ENCODE assay signal across 1 cellular context in the genomic region with DNA sequence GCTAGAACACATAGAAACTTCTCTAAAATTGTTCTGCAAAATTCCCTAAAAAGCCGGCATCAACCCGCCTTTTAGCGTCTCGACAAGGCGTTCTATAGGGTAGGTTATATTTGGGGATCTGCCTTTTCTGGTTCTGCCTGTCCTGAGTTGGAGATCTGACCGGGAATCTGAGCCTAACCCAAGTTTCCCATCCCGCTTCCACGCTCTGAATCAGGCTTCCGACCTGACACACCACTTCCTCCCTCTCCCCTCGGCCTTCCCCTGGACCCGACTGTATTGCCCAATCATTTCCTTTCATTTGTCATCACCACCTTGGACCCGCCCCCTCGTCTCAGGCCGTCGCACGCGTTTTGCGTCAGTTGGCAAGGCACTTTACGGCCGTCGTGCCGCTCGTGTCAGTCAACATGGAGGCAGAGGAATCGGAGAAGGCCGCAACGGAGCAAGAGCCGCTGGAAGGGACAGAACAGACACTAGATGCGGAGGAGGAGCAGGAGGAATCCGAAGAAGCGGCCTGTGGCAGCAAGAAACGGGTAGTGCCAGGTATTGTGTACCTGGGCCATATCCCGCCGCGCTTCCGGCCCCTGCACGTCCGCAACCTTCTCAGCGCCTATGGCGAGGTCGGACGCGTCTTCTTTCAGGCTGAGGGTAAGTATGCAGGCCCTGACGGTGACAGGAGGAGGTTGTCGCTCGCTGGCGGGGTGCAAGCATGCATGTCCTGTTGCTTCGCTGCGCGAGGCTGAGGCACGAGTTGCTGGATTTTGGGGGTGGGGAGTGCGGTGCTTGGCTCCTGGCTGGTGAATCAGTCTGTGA.
TF ChIP-seq lines count a peak whose summit lies in the region.

A gene (plus strand): TSS at position 375 of the 810 bp plus-strand sequence. CDS start 30 bp downstream, at position 405.

TF ChIP-seq in HepG2, 621 proteins besides CTCF, POLR2A, EP300 and RAD21 (continued from another document and continues in another):
- TF ChIP-seq, protein P1, sequence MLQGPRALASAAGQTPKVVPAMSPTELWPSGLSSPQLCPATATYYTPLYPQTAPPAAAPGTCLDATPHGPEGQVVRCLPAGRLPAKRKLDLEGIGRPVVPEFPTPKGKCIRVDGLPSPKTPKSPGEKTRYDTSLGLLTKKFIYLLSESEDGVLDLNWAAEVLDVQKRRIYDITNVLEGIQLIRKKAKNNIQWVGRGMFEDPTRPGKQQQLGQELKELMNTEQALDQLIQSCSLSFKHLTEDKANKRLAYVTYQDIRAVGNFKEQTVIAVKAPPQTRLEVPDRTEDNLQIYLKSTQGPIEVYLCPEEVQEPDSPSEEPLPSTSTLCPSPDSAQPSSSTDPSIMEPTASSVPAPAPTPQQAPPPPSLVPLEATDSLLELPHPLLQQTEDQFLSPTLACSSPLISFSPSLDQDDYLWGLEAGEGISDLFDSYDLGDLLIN (CRISPR knock-in tag; IDR thresholded peaks at IDR 0.05; ENCODE audit: borderline replicate concordance): no peak
- TF ChIP-seq SMYD3 (CRISPR knock-in tag; IDR thresholded peaks at IDR 0.05) (no peak), NCOA2 (CRISPR knock-in tag; IDR thresholded peaks at IDR 0.05) (peak; percentile 81), NR2F1 (CRISPR knock-in tag; IDR thresholded peaks at IDR 0.05) (peak in 1 of 2 experiments; percentile 58; a peak in 1 of 4 replicates), CEBPG (CRISPR knock-in tag; IDR thresholded peaks at IDR 0.05) (peak; percentile 99), ZNF563 (CRISPR knock-in tag; IDR thresholded peaks at IDR 0.05) (peak; percentile 91), SMC3 (IDR thresholded peaks at IDR 0.05; ENCODE audit: low read length) (peak; percentile 53; the same call in 1 of the 2 replicates), KDM1A (CRISPR knock-in tag; IDR thresholded peaks at IDR 0.05) (peak; percentile 91), TBX2 (CRISPR knock-in tag; IDR thresholded peaks at IDR 0.05; ENCODE audit: borderline replicate concordance) (peak; percentile 91), MTF2 (CRISPR knock-in tag; IDR thresholded peaks at IDR 0.05; ENCODE audit: borderline replicate concordance) (no peak), FOXK2 (IDR thresholded peaks at IDR 0.05) (peak; percentile 96), NR1H2 (CRISPR knock-in tag; IDR thresholded peaks at IDR 0.05; ENCODE audit: borderline replicate concordance, low read depth) (no peak), ZNF101 (CRISPR knock-in tag; IDR thresholded peaks at IDR 0.05; ENCODE audit: borderline replicate concordance, low read depth) (no peak), ZNF558 (CRISPR knock-in tag; IDR thresholded peaks at IDR 0.05; ENCODE audit: borderline replicate concordance) (peak; percentile 93; the same call in 1 of the 2 replicates), ELF4 (CRISPR knock-in tag; IDR thresholded peaks at IDR 0.05; ENCODE audit: borderline replicate concordance) (peak; percentile 49; the same call in 1 of the 2 replicates), SNAI1 (CRISPR knock-in tag; IDR thresholded peaks at IDR 0.05; ENCODE audit: borderline replicate concordance) (0 out of 2 replicates have a peak, but pooled peaks have one; percentile 65), ZNF777 (CRISPR knock-in tag; IDR thresholded peaks at IDR 0.05) (no peak; the same call in 1 of the 2 replicates), ZBTB21 (CRISPR knock-in tag; IDR thresholded peaks at IDR 0.05) (peak; percentile 73), GABPA (IDR thresholded peaks at IDR 0.05; ENCODE audit: low read depth, low read length) (peak; percentile 62), GABPA (CRISPR knock-in tag; IDR thresholded peaks at IDR 0.05; ENCODE audit: low read depth) (peak; percentile 93), RFX3 (CRISPR knock-in tag; IDR thresholded peaks at IDR 0.05) (peak; percentile 61), RFXANK (CRISPR knock-in tag; IDR thresholded peaks at IDR 0.05) (peak; percentile 89; the same call in 1 of the 2 replicates), ZNF251 (CRISPR knock-in tag; IDR thresholded peaks at IDR 0.05) (no peak; the same call in 1 of the 2 replicates), ZEB1 (IDR thresholded peaks at IDR 0.05; ENCODE audit: insufficient replicate concordance, low read depth) (peak; percentile 18), MTA1 (CRISPR knock-in tag; IDR thresholded peaks at IDR 0.05; ENCODE audit: borderline replicate concordance) (peak; percentile 97), ZC3H13 (CRISPR knock-in tag; IDR thresholded peaks at IDR 0.05) (peak; percentile 98), GATA4 (IDR thresholded peaks at IDR 0.05; ENCODE audit: borderline replicate concordance, low read depth) (peak; percentile 78; the same call in 1 of the 2 replicates)
- TF ChIP-seq, protein P2, sequence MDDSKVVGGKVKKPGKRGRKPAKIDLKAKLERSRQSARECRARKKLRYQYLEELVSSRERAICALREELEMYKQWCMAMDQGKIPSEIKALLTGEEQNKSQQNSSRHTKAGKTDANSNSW (CRISPR knock-in tag; IDR thresholded peaks at IDR 0.05; ENCODE audit: borderline replicate concordance): no peak
- TF ChIP-seq, protein P3, sequence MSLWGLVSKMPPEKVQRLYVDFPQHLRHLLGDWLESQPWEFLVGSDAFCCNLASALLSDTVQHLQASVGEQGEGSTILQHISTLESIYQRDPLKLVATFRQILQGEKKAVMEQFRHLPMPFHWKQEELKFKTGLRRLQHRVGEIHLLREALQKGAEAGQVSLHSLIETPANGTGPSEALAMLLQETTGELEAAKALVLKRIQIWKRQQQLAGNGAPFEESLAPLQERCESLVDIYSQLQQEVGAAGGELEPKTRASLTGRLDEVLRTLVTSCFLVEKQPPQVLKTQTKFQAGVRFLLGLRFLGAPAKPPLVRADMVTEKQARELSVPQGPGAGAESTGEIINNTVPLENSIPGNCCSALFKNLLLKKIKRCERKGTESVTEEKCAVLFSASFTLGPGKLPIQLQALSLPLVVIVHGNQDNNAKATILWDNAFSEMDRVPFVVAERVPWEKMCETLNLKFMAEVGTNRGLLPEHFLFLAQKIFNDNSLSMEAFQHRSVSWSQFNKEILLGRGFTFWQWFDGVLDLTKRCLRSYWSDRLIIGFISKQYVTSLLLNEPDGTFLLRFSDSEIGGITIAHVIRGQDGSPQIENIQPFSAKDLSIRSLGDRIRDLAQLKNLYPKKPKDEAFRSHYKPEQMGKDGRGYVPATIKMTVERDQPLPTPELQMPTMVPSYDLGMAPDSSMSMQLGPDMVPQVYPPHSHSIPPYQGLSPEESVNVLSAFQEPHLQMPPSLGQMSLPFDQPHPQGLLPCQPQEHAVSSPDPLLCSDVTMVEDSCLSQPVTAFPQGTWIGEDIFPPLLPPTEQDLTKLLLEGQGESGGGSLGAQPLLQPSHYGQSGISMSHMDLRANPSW (CRISPR knock-in tag; IDR thresholded peaks at IDR 0.05; ENCODE audit: borderline replicate concordance): peak; percentile 95
- TF ChIP-seq, protein P4, sequence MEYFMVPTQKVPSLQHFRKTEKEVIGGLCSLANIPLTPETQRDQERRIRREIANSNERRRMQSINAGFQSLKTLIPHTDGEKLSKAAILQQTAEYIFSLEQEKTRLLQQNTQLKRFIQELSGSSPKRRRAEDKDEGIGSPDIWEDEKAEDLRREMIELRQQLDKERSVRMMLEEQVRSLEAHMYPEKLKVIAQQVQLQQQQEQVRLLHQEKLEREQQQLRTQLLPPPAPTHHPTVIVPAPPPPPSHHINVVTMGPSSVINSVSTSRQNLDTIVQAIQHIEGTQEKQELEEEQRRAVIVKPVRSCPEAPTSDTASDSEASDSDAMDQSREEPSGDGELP (IDR thresholded peaks at IDR 0.05; ENCODE audit: borderline replicate concordance, low read depth): peak; percentile 24; the same call in 1 of the 2 replicates
- TF ChIP-seq, protein P5, sequence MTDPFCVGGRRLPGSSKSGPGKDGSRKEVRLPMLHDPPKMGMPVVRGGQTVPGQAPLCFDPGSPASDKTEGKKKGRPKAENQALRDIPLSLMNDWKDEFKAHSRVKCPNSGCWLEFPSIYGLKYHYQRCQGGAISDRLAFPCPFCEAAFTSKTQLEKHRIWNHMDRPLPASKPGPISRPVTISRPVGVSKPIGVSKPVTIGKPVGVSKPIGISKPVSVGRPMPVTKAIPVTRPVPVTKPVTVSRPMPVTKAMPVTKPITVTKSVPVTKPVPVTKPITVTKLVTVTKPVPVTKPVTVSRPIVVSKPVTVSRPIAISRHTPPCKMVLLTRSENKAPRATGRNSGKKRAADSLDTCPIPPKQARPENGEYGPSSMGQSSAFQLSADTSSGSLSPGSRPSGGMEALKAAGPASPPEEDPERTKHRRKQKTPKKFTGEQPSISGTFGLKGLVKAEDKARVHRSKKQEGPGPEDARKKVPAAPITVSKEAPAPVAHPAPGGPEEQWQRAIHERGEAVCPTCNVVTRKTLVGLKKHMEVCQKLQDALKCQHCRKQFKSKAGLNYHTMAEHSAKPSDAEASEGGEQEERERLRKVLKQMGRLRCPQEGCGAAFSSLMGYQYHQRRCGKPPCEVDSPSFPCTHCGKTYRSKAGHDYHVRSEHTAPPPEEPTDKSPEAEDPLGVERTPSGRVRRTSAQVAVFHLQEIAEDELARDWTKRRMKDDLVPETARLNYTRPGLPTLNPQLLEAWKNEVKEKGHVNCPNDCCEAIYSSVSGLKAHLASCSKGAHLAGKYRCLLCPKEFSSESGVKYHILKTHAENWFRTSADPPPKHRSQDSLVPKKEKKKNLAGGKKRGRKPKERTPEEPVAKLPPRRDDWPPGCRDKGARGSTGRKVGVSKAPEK (CRISPR knock-in tag; IDR thresholded peaks at IDR 0.05; ENCODE audit: borderline replicate concordance): peak; percentile 96
- TF ChIP-seq, protein P6, sequence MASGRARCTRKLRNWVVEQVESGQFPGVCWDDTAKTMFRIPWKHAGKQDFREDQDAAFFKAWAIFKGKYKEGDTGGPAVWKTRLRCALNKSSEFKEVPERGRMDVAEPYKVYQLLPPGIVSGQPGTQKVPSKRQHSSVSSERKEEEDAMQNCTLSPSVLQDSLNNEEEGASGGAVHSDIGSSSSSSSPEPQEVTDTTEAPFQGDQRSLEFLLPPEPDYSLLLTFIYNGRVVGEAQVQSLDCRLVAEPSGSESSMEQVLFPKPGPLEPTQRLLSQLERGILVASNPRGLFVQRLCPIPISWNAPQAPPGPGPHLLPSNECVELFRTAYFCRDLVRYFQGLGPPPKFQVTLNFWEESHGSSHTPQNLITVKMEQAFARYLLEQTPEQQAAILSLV (CRISPR knock-in tag; IDR thresholded peaks at IDR 0.05; ENCODE audit: borderline replicate concordance): peak; percentile 97
- TF ChIP-seq, protein P7, sequence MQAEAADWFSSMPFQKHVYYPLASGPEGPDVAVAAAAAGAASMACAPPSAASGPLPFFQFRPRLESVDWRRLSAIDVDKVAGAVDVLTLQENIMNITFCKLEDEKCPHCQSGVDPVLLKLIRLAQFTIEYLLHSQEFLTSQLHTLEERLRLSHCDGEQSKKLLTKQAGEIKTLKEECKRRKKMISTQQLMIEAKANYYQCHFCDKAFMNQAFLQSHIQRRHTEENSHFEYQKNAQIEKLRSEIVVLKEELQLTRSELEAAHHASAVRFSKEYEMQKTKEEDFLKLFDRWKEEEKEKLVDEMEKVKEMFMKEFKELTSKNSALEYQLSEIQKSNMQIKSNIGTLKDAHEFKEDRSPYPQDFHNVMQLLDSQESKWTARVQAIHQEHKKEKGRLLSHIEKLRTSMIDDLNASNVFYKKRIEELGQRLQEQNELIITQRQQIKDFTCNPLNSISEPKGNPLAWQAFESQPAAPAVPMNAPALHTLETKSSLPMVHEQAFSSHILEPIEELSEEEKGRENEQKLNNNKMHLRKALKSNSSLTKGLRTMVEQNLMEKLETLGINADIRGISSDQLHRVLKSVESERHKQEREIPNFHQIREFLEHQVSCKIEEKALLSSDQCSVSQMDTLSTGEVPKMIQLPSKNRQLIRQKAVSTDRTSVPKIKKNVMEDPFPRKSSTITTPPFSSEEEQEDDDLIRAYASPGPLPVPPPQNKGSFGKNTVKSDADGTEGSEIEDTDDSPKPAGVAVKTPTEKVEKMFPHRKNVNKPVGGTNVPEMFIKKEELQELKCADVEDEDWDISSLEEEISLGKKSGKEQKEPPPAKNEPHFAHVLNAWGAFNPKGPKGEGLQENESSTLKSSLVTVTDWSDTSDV (CRISPR knock-in tag; IDR thresholded peaks at IDR 0.05): no peak
- TF ChIP-seq, protein P8, sequence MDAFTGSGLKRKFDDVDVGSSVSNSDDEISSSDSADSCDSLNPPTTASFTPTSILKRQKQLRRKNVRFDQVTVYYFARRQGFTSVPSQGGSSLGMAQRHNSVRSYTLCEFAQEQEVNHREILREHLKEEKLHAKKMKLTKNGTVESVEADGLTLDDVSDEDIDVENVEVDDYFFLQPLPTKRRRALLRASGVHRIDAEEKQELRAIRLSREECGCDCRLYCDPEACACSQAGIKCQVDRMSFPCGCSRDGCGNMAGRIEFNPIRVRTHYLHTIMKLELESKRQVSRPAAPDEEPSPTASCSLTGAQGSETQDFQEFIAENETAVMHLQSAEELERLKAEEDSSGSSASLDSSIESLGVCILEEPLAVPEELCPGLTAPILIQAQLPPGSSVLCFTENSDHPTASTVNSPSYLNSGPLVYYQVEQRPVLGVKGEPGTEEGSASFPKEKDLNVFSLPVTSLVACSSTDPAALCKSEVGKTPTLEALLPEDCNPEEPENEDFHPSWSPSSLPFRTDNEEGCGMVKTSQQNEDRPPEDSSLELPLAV (CRISPR knock-in tag; conservative IDR thresholded peaks at IDR 0.05; ENCODE audit: low read depth): 0 out of 2 replicates have a peak, but pooled peaks have one; percentile 66
- TF ChIP-seq, protein P9, sequence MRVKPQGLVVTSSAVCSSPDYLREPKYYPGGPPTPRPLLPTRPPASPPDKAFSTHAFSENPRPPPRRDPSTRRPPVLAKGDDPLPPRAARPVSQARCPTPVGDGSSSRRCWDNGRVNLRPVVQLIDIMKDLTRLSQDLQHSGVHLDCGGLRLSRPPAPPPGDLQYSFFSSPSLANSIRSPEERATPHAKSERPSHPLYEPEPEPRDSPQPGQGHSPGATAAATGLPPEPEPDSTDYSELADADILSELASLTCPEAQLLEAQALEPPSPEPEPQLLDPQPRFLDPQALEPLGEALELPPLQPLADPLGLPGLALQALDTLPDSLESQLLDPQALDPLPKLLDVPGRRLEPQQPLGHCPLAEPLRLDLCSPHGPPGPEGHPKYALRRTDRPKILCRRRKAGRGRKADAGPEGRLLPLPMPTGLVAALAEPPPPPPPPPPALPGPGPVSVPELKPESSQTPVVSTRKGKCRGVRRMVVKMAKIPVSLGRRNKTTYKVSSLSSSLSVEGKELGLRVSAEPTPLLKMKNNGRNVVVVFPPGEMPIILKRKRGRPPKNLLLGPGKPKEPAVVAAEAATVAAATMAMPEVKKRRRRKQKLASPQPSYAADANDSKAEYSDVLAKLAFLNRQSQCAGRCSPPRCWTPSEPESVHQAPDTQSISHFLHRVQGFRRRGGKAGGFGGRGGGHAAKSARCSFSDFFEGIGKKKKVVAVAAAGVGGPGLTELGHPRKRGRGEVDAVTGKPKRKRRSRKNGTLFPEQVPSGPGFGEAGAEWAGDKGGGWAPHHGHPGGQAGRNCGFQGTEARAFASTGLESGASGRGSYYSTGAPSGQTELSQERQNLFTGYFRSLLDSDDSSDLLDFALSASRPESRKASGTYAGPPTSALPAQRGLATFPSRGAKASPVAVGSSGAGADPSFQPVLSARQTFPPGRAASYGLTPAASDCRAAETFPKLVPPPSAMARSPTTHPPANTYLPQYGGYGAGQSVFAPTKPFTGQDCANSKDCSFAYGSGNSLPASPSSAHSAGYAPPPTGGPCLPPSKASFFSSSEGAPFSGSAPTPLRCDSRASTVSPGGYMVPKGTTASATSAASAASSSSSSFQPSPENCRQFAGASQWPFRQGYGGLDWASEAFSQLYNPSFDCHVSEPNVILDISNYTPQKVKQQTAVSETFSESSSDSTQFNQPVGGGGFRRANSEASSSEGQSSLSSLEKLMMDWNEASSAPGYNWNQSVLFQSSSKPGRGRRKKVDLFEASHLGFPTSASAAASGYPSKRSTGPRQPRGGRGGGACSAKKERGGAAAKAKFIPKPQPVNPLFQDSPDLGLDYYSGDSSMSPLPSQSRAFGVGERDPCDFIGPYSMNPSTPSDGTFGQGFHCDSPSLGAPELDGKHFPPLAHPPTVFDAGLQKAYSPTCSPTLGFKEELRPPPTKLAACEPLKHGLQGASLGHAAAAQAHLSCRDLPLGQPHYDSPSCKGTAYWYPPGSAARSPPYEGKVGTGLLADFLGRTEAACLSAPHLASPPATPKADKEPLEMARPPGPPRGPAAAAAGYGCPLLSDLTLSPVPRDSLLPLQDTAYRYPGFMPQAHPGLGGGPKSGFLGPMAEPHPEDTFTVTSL (CRISPR knock-in tag; IDR thresholded peaks at IDR 0.05; ENCODE audit: borderline replicate concordance): peak; percentile 74
